Comparison of ENCODE assay signal across 8 cellular contexts in the genomic region with DNA sequence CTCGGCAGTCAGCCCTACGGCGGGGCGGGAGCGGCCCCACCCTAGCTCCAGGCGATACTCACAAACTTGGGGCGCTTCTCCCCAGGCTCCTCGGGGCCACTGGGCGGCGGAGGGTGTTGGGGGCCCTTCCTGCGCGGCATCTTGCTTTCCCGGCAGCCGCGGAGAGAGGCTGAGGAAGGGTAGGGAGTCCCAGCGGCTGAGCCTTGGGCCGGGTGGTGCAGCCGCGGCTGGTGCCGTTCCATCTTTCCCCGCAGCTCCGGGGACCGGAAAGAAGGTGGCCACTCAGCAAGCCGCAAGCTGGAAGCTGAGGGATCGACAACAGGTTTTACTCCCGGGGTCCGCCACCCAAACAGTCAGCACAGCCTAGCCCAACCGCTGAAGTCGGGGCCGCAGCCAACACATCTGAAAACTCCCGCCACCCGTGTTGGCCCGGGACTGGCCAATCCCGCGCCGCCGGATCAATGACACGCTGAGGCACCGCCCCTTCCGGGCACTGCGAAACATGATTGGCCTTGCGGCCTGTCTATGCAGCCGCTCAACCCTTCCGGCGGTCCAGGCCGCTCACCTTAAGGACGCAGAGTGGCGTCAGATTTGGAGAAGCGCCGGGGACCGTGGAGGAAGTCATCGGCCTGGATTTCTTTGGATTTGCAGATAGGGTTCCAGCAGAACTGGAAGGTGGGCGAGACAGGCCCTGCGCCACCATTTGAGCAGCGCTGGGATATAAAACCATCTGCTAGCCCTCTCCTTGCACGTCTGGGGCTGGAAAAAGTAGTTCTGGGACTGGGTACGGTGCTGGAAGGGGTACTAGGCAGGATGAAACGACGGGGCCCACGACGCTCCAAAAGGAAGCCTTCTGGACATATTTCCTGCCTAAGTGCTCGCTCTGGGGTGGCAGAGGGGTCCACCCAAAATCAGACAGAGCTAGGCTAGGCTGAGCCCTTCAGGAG. TPM values are rescaled to one million over a fixed set of nuclear protein-coding genes. Genes with fewer than 3 reads are reported as not detected.
DNase-seq lines count a peak whose midpoint lies in the region; ATAC-seq and TF ChIP-seq lines count a peak whose summit lies in the region.

A gene with protein sequence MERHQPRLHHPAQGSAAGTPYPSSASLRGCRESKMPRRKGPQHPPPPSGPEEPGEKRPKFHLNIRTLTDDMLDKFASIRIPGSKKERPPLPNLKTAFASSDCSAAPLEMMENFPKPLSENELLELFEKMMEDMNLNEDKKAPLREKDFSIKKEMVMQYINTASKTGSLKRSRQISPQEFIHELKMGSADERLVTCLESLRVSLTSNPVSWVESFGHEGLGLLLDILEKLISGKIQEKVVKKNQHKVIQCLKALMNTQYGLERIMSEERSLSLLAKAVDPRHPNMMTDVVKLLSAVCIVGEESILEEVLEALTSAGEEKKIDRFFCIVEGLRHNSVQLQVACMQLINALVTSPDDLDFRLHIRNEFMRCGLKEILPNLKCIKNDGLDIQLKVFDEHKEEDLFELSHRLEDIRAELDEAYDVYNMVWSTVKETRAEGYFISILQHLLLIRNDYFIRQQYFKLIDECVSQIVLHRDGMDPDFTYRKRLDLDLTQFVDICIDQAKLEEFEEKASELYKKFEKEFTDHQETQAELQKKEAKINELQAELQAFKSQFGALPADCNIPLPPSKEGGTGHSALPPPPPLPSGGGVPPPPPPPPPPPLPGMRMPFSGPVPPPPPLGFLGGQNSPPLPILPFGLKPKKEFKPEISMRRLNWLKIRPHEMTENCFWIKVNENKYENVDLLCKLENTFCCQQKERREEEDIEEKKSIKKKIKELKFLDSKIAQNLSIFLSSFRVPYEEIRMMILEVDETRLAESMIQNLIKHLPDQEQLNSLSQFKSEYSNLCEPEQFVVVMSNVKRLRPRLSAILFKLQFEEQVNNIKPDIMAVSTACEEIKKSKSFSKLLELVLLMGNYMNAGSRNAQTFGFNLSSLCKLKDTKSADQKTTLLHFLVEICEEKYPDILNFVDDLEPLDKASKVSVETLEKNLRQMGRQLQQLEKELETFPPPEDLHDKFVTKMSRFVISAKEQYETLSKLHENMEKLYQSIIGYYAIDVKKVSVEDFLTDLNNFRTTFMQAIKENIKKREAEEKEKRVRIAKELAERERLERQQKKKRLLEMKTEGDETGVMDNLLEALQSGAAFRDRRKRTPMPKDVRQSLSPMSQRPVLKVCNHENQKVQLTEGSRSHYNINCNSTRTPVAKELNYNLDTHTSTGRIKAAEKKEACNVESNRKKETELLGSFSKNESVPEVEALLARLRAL (minus strand): TSS at position 404 of the 947 bp plus-strand sequence. CDS start 162 bp downstream, at position 242.

- peak within 1 kb of the TSS; percentile 92 for H3K4me3 Mint-ChIP-seq in chondrocyte (ENCODE audit: unreplicated experiment)

- peaks cover 44% of the 10 kb centered on the region for H3K4me1 Mint-ChIP-seq in chondrocyte (ENCODE audit: low read depth)

- TF ChIP-seq CTCF in chondrocyte (IDR thresholded peaks at IDR 0.05) (peak; percentile 45), kidney epithelial cell (IDR thresholded peaks at IDR 0.05; ENCODE audit: insufficient read depth, low read length, poor library complexity, severe bottlenecking) (no peak)

- ATAC-seq in HG03439 (IDR thresholded peaks at IDR 0.05; ENCODE audit: unreplicated experiment), result peak; percentile 100

- H3K36me3 ChIP-seq in kidney epithelial cell (ENCODE audit: control insufficient read depth, insufficient read depth, low read length), result no peaks in the 10 kb centered on the region

- peak within 1 kb of the TSS; percentile 98 for H3K4me3 ChIP-seq in kidney epithelial cell (ENCODE audit: low read depth, low read length)

- peak within 1 kb of the TSS; percentile 88 for H3K27ac Mint-ChIP-seq in chondrocyte (ENCODE audit: unreplicated experiment)

- DNase-seq in Ammon's horn (ENCODE audit: low spot score) (peak; percentile 98), NCI-H510A treated with DMSO at 0.1 percent for 48 hours (lab: John Stamatoyannopoulos, UW) (peak; percentile 26), chondrocyte (ENCODE audit: low spot score) (peak; percentile 99), kidney epithelial cell (ENCODE audit: low read depth) (peak; percentile 83)
- peak; percentile 87 to 93 for DNase-seq in activated CD4-positive, alpha-beta T cell treated with anti-CD3 and anti-CD28 coated beads for 24 hours (ENCODE audit: low read depth in 2 of 2)
- peak; percentile 90 to 96 for DNase-seq in stimulated activated CD4-positive, alpha-beta T cell treated with anti-CD3 and anti-CD28 coated beads, Interleukin-15, amount 100 ng/mL, for 48 hours (ENCODE audit: low read depth in 2 of 2)

- peaks cover 2% of the 10 kb centered on the region for H3K36me3 Mint-ChIP-seq in chondrocyte (ENCODE audit: low read depth)

- peaks cover 10% of the 10 kb centered on the region for H3K9me3 Mint-ChIP-seq in chondrocyte (ENCODE audit: low read depth)

- H3K27me3 ChIP-seq in kidney epithelial cell (ENCODE audit: control insufficient read depth, insufficient read depth, low read length), result no peaks in the 10 kb centered on the region

- TF ChIP-seq POLR2A in GM19193 (IDR thresholded peaks at IDR 0.05; ENCODE audit: extremely low read depth, insufficient read depth, insufficient read length), result peak; percentile 96

- H3K27me3 Mint-ChIP-seq in chondrocyte (ENCODE audit: low read depth), result no peaks in the 10 kb centered on the region

RNA-seq across cellular contexts. Expression of the gene that starts here (rescaled TPM):
- total RNA-seq in chondrocyte (20.7 to 24.1 TPM (median 23.7 TPM) in 3 replicates), kidney epithelial cell (7.5 and 10.2 TPM in 2 replicates)

Comparison
In these comparisons a context has a peak if more than half of its experiments do, and no peak if none do; other contexts are left out.
1. Peak in every context shown above with its lines: DNase-seq, ATAC-seq and H3K4me3 ChIP-seq.
2. DNase-seq: peak in every context shown above with its lines; median percentile 99 in chondrocyte; 98 in Ammon's horn; 93 in stimulated activated CD4-positive, alpha-beta T cell treated with anti-CD3 and anti-CD28 coated beads, Interleukin-15, amount 100 ng/mL, for 48 hours; 90 in activated CD4-positive, alpha-beta T cell treated with anti-CD3 and anti-CD28 coated beads for 24 hours; 83 in kidney epithelial cell; 26 in NCI-H510A treated with DMSO at 0.1 percent for 48 hours.